1 cellular context compared by ENCODE assay signal in the genomic region with DNA sequence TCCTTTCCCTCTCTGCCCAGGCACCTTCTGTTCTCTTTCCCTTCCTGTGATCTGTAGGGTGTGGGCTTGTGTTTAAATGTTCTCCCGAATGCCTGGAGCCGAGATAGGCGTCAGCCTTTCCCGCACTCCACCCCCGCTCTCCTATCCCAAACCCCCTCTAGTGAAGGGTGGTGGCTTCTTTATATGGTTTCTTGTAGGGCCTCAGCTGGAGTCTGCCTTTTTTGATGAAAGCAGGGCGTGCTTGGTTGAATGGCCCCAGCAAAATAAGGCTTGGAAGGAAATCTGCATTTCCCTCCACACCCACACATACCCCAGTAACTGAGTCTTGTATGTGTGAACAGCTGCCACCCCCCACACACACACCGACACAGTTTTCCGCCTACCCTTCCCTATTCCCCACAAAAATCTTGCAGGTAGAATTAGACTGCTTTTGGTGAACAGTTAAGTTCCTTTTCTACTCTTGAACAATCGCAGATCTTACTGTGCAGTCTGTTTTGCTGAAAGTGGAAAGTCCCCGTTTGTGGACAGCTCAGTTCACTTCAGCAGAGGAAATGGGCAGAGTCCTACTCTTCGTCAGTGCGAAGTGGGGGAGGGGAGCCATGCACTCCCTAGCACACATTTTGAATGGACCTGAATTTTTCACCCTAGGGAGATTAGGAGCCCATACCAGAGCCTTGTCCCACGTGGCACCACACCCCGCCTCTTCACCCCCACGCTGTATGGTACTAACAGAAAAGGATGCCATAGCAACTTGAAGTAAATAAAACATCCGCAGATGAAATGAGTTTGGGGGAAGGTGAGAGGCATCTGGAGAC.
TF ChIP-seq lines count a peak whose summit lies in the region.

No MANE protein-coding gene starts in this region.

TF ChIP-seq in K562, 482 proteins besides CTCF, POLR2A, EP300 and RAD21 (continued from another document and continues in another):
- TF ChIP-seq UBTF (IDR thresholded peaks at IDR 0.05; ENCODE audit: borderline replicate concordance in 1 of 2, low read depth in 2 of 2, low read length in 2 of 2) (no peak; a peak in 1 of 4 replicates), PBX2 (CRISPR knock-in tag; IDR thresholded peaks at IDR 0.05; ENCODE audit: low read depth) (no peak), PBX2 (tag; conservative IDR thresholded peaks at IDR 0.05; ENCODE audit: low read depth) (no peak), KDM2B (CRISPR knock-in tag; IDR thresholded peaks at IDR 0.05) (no peak), FOXJ2 (tag; IDR thresholded peaks at IDR 0.05) (peak; percentile 89), SNRNP70 (optimal IDR thresholded peaks at IDR 0.05; ENCODE audit: low read depth, low read length) (no peak), E2F8 (IDR thresholded peaks at IDR 0.05; ENCODE audit: low read depth, partially characterized antibody) (no peak), MAX (CRISPR knock-in tag; IDR thresholded peaks at IDR 0.05) (peak; percentile 85), SLC30A9 (CRISPR knock-in tag; IDR thresholded peaks at IDR 0.05) (no peak), RHOXF2B (CRISPR knock-in tag; conservative IDR thresholded peaks at IDR 0.05) (no peak), ILF3 (IDR thresholded peaks at IDR 0.05; ENCODE audit: borderline replicate concordance) (no peak), HDAC3 (IDR thresholded peaks at IDR 0.05; ENCODE audit: borderline replicate concordance, partially characterized antibody) (no peak), MYC (IDR thresholded peaks at IDR 0.05; ENCODE audit: low read depth, low read length) (peak; percentile 72; the same call in 1 of the 2 replicates), MYC (CRISPR knock-in tag; IDR thresholded peaks at IDR 0.05; ENCODE audit: borderline replicate concordance, low read depth) (no peak), ESRRA (IDR thresholded peaks at IDR 0.05; ENCODE audit: borderline replicate concordance, low read depth) (no peak), ZNF780A (CRISPR knock-in tag; IDR thresholded peaks at IDR 0.05) (no peak), PML (IDR thresholded peaks at IDR 0.05; ENCODE audit: low read length) (0 out of 2 replicates have a peak, but pooled peaks have one; percentile 24), RBBP5 (IDR thresholded peaks at IDR 0.05; ENCODE audit: borderline replicate concordance, insufficient read depth, low read length, poor library complexity, severe bottlenecking) (no peak), HCFC1 (IDR thresholded peaks at IDR 0.05; ENCODE audit: low read depth, low read length) (no peak; the same call in 1 of the 2 replicates), SRF (CRISPR knock-in tag; IDR thresholded peaks at IDR 0.05) (0 out of 4 replicates have a peak, but pooled peaks of 1 of the 2 experiments have one; percentile 36), PTRF (tag; IDR thresholded peaks at IDR 0.05) (no peak), ZNF12 (CRISPR knock-in tag; IDR thresholded peaks at IDR 0.05) (no peak), FOXM1 (IDR thresholded peaks at IDR 0.05; ENCODE audit: low read depth) (no peak), FOXM1 (CRISPR knock-in tag; IDR thresholded peaks at IDR 0.05; ENCODE audit: low read depth) (no peak), YY1 (IDR thresholded peaks at IDR 0.05; ENCODE audit: borderline replicate concordance in 1 of 3, control insufficient read depth in 1 of 3, extremely low read depth in 1 of 3, insufficient read depth in 3 of 3, insufficient read length in 1 of 3, insufficient replicate concordance in 2 of 3, low read depth in 1 of 3, low read length in 2 of 3) (peak in 1 of 3 experiments; percentile 57), HDAC8 (tag; IDR thresholded peaks at IDR 0.05) (no peak), GATAD2B (IDR thresholded peaks at IDR 0.05; ENCODE audit: borderline replicate concordance) (no peak), NR2C2 (CRISPR knock-in tag; IDR thresholded peaks at IDR 0.05) (no peak), NR2C2 (tag; IDR thresholded peaks at IDR 0.05) (no peak), SFPQ (IDR thresholded peaks at IDR 0.05; ENCODE audit: low read depth, low read length) (no peak), GABPB1 (CRISPR knock-in tag; IDR thresholded peaks at IDR 0.05) (peak; percentile 28; the same call in 1 of the 2 replicates), POU5F1 (IDR thresholded peaks at IDR 0.05; ENCODE audit: borderline replicate concordance, low read depth, low read length, partially characterized antibody) (no peak), TBP (optimal IDR thresholded peaks at IDR 0.05; ENCODE audit: low read depth, low read length) (peak; percentile 26), TAF1 (IDR thresholded peaks at IDR 0.05; ENCODE audit: control insufficient read depth, extremely low read depth, insufficient read depth, low read length, severe bottlenecking) (peak; percentile 41), ZBED1 (IDR thresholded peaks at IDR 0.05) (no peak), ZKSCAN8 (CRISPR knock-in tag; IDR thresholded peaks at IDR 0.05) (no peak), CBFA2T3 (IDR thresholded peaks at IDR 0.05) (no peak), KLF16 (IDR thresholded peaks at IDR 0.05) (no peak), NCOA1 (IDR thresholded peaks at IDR 0.05; ENCODE audit: low read depth) (no peak)
- TF ChIP-seq, protein P1, sequence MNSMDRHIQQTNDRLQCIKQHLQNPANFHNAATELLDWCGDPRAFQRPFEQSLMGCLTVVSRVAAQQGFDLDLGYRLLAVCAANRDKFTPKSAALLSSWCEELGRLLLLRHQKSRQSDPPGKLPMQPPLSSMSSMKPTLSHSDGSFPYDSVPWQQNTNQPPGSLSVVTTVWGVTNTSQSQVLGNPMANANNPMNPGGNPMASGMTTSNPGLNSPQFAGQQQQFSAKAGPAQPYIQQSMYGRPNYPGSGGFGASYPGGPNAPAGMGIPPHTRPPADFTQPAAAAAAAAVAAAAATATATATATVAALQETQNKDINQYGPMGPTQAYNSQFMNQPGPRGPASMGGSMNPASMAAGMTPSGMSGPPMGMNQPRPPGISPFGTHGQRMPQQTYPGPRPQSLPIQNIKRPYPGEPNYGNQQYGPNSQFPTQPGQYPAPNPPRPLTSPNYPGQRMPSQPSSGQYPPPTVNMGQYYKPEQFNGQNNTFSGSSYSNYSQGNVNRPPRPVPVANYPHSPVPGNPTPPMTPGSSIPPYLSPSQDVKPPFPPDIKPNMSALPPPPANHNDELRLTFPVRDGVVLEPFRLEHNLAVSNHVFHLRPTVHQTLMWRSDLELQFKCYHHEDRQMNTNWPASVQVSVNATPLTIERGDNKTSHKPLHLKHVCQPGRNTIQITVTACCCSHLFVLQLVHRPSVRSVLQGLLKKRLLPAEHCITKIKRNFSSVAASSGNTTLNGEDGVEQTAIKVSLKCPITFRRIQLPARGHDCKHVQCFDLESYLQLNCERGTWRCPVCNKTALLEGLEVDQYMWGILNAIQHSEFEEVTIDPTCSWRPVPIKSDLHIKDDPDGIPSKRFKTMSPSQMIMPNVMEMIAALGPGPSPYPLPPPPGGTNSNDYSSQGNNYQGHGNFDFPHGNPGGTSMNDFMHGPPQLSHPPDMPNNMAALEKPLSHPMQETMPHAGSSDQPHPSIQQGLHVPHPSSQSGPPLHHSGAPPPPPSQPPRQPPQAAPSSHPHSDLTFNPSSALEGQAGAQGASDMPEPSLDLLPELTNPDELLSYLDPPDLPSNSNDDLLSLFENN (IDR thresholded peaks at IDR 0.05; ENCODE audit: low read depth in 2 of 2, low read length in 2 of 2) = no peak
- TF ChIP-seq, protein P2, sequence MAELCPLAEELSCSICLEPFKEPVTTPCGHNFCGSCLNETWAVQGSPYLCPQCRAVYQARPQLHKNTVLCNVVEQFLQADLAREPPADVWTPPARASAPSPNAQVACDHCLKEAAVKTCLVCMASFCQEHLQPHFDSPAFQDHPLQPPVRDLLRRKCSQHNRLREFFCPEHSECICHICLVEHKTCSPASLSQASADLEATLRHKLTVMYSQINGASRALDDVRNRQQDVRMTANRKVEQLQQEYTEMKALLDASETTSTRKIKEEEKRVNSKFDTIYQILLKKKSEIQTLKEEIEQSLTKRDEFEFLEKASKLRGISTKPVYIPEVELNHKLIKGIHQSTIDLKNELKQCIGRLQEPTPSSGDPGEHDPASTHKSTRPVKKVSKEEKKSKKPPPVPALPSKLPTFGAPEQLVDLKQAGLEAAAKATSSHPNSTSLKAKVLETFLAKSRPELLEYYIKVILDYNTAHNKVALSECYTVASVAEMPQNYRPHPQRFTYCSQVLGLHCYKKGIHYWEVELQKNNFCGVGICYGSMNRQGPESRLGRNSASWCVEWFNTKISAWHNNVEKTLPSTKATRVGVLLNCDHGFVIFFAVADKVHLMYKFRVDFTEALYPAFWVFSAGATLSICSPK (IDR thresholded peaks at IDR 0.05; ENCODE audit: borderline replicate concordance) = no peak
